Comparison of ENCODE assay signal across 18 cellular contexts in the genomic region with DNA sequence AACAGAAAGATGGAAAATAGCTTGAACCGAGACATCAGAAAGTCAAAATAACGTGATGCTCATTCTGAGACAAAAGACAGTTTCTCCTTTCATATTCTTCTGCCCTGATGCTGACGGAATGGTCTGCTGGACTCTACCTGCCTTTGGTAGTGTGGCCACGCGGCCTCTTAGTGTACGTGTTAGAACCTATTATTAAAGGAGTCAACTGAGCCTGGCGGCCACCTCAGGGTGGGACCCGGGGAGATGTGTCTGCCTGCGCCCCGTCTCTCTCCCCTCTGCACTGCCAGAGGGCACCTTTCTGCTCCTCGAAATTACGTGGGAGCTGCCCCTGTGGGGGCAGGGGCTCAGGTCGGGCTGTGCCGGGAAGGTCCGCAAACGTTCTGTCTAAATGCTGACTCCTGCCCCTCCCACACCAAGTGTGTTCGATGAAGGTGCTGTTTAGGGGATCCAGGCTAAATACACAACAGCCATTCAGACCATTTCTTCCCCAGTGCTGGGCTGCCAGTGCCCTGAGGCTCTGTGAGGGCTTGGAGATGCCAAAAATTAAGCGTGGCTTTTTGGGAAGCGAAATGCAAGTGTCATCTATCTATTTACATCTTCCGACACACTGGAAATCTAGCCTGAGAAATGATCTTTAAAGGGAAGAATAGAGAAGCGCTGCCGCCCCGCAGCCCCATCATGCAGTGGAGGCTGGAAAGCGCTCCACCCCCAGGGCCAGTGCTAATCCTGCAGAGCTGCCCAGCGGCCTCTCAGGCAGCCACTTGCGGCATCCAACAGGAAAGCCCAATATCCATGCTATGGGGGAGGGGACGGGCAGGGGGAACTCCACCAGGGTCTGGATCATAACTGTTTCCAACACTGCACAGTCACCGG.
"Had no signal": no experiment of that assay in that cellular context is flagged by ENCODE, and none has a peak within 500 bp of the region (broad histone marks: within the 10 kb centered on the region; RNA-seq: fewer than 3 reads in every experiment).

No MANE protein-coding gene starts in this region.

- H3K27ac ChIP-seq: esophagus muscularis mucosa, neutrophil, parathyroid adenoma, thyroid gland, uterus had no signal

- H3K4me1 Mint-ChIP-seq: activated CD4-positive, alpha-beta T cell treated with anti-CD3 and anti-CD28 coated beads, Interleukin-2, amount 10 ng/mL, durations not matched to agents 7 days and 5 days had no signal

- H3K4me3 Mint-ChIP-seq: activated CD4-positive, alpha-beta T cell treated with anti-CD3 and anti-CD28 coated beads, Interleukin-2, amount 10 ng/mL, durations not matched to agents 7 days and 5 days; activated CD8-positive, alpha-beta T cell treated with anti-CD3 and anti-CD28 coated beads, Interleukin-2, amount 10 ng/mL, durations not matched to agents 7 days and 5 days; activated naive CD8-positive, alpha-beta T cell had no signal

- H3K9ac ChIP-seq: parathyroid adenoma had no signal

- H3K27me3 ChIP-seq: esophagus muscularis mucosa, thyroid gland, uterus had no signal

- H3K4me1 ChIP-seq: esophagus muscularis mucosa, parathyroid adenoma, thyroid gland, uterus had no signal

- H3K27me3 Mint-ChIP-seq: activated CD4-positive, alpha-beta T cell treated with anti-CD3 and anti-CD28 coated beads, Interleukin-2, amount 10 ng/mL, durations not matched to agents 7 days and 5 days; activated naive CD8-positive, alpha-beta T cell had no signal

- H3K9me3 ChIP-seq: esophagus muscularis mucosa, neutrophil, thyroid gland, uterus had no signal

- H3K4me3 ChIP-seq: esophagus muscularis mucosa, thyroid gland, uterus had no signal

- H2AFZ ChIP-seq: parathyroid adenoma had no signal

- H3K36me3 ChIP-seq: thyroid gland, uterus had no signal

- DNase-seq: activated CD4-positive, alpha-beta T cell treated with anti-CD3 and anti-CD28 coated beads, Interleukin-2, amount 10 ng/mL, durations not matched to agents 7 days and 5 days; activated CD8-positive, alpha-beta memory T cell treated with anti-CD3 and anti-CD28 coated beads, Interleukin-2, amount 50 U/mL, for 48 hours; activated CD8-positive, alpha-beta T cell treated with anti-CD3 and anti-CD28 coated beads, Interleukin-2, amount 10 ng/mL, durations not matched to agents 7 days and 5 days; activated gamma-delta T cell; activated T-cell treated with anti-CD3 and anti-CD28 coated beads, Interleukin-2, amount 50 U/mL, for 48 hours; cerebellar nuclear complex; effector CD4-positive, alpha-beta T cell; stimulated activated CD4-positive, alpha-beta T cell treated with anti-CD3 and anti-CD28 coated beads, Interleukin-12 subunit alpha, Interleukin-12 subunit beta, amount 100 ng/mL, for 4 hours; stimulated activated CD4-positive, alpha-beta T cell treated with anti-CD3 and anti-CD28 coated beads, Interleukin-1b, Interleukin-23, amount 100 ng/mL, for 48 hours; stimulated activated CD8-positive, alpha-beta memory T cell treated with anti-CD3 and anti-CD28 coated beads, Interleukin-4, amount 100 ng/mL, for 48 hours; stimulated activated naive CD4-positive, alpha-beta T cell; thyroid gland; uterus had no signal

- H3K27ac Mint-ChIP-seq: activated CD4-positive, alpha-beta T cell treated with anti-CD3 and anti-CD28 coated beads, Interleukin-2, amount 10 ng/mL, durations not matched to agents 7 days and 5 days; activated naive CD8-positive, alpha-beta T cell had no signal

- ATAC-seq: activated CD4-positive, CD25-positive, alpha-beta regulatory T cell treated with anti-CD3 and anti-CD28 coated beads, Interleukin-2, amount 50 U/mL, for 24 hours; activated CD8-positive, alpha-beta T cell treated with anti-CD3 and anti-CD28 coated beads, Interleukin-2, amount 10 ng/mL, durations not matched to agents 7 days and 5 days had no signal
